10 cellular contexts compared by ENCODE assay signal in the genomic region with DNA sequence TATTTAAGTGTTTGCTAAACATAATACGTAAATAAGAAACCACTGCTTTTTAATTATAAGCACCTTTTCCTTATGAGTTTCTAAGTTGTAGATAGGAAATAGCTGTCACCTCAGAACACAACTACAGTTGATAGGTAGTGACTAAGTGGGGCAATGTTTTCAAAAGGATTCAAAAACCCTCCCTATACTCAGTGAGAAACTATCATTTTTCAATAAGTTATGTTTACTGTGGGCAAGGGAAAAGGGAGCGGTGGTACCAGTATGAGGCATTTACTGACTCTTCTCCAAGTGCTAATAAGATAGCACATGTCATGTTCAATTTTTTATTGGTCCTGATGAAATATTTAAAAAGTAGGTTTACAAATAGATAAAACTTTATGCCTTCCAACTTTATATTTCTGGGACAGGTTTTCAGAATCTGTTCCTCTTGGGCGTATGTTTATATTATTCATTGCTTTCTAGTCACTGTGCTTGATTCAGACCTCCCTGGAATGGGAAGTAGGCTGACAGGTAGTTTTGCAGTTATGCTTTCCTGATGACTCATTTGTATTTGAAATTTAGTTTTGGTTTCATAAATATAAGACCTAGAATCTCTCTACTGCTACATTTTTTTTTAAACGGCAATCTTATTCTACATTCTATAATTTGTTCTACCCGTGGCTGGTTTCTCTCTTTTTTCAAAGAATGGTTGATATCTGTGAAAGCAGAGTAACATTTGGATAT.
A peak's percentile ranks its signal among the peaks of the same experiment; 100 is the strongest.
DNase-seq lines count a peak whose midpoint lies in the region; ATAC-seq and TF ChIP-seq lines count a peak whose summit lies in the region.
"Had no signal": no experiment of that assay in that cellular context is flagged by ENCODE, and none has a peak within 500 bp of the region (broad histone marks: within the 10 kb centered on the region; RNA-seq: fewer than 3 reads in every experiment).

No MANE protein-coding gene starts in this region.

- no peaks in the 10 kb centered on the region for H4K20me1 ChIP-seq in OCI-LY7 (ENCODE audit: insufficient read depth, low read length)

- BruUV-seq in OCI-LY7 (replicated peaks; lab: Mats Ljungman, UMichigan) = no TSS peak

- ATAC-seq in GM19468 (IDR thresholded peaks at IDR 0.05; ENCODE audit: extremely low read depth, unreplicated experiment) (peak; percentile 94), HG03064 (IDR thresholded peaks at IDR 0.05; ENCODE audit: low read depth, unreplicated experiment) (peak; percentile 92)

- DNase-seq in GM13977 (ENCODE audit: low spot score) (peak; percentile 11), SW480 (ENCODE audit: low spot score) (peak; percentile 5), OCI-LY7 (ENCODE audit: low spot score) (no peak), GM03348 (ENCODE audit: low spot score) (no peak), C1 segment of cervical spinal cord (lab: John Stamatoyannopoulos, UW) (no peak), DMS53 treated with DMSO at 0.1 percent for 48 hours (lab: John Stamatoyannopoulos, UW; ENCODE audit: unreplicated experiment) (no peak)
- DNase-seq: DMS153, SHP77 had no signal

- H3K4me3 ChIP-seq in OCI-LY7 (ENCODE audit: low read depth, low read length, poor library complexity, severe bottlenecking) = no peak overlapping the region

- no peak overlapping the region for H3K27ac ChIP-seq in OCI-LY7 (ENCODE audit: low read depth, low read length, poor library complexity, severe bottlenecking)

- POLR2A ChIA-PET in OCI-LY7 (lab: Charles Lee) = no interaction called here

- H3K79me2 ChIP-seq in OCI-LY7 (ENCODE audit: insufficient read depth, low read depth, low read length) = no peaks in the 10 kb centered on the region

- CTCF ChIA-PET in OCI-LY7 (lab: Charles Lee; ENCODE audit: unreplicated experiment) = no interaction called here

- intact Hi-C loops in OCI-LY7 (cut with micrococcal nuclease; ENCODE audit: unreplicated experiment) = no loop called here

- H3K9me2 ChIP-seq in OCI-LY7 (ENCODE audit: insufficient read depth, low read length) = no peaks in the 10 kb centered on the region

- no peak overlapping the region for H2AFZ ChIP-seq in OCI-LY7 (ENCODE audit: low read length)

- H3K9me3 ChIP-seq in OCI-LY7 (ENCODE audit: low read length) = no peaks in the 10 kb centered on the region

- no peaks in the 10 kb centered on the region for H3K36me3 ChIP-seq in OCI-LY7 (ENCODE audit: insufficient read depth, low read length)

- no peaks in the 10 kb centered on the region for H3K4me1 ChIP-seq in OCI-LY7 (ENCODE audit: insufficient read depth, low read length, poor library complexity, severe bottlenecking)

- in situ Hi-C loops in GM13977 (cut with MboI; ENCODE audit: low pct_unique_long_range_greater_than_20kb, low sequenced_read_pairs, unreplicated experiment) = no loop called here

- TF ChIP-seq CTCF in GM13977 (IDR thresholded peaks at IDR 0.05; ENCODE audit: extremely low read depth, insufficient read depth, missing control alignments) (no peak), OCI-LY7 (conservative IDR thresholded peaks at IDR 0.05; ENCODE audit: low read length) (no peak)

- H3K4me2 ChIP-seq in OCI-LY7 (ENCODE audit: low read length) = no peak overlapping the region

Comparison
In these comparisons a context has a peak if more than half of its experiments do, and no peak if none do; other contexts are left out.
1. DNase-seq: peak in GM13977 (single experiment) and SW480 (single experiment); none in OCI-LY7 (single experiment), GM03348 (single experiment), C1 segment of cervical spinal cord (0 of 14) and DMS53 treated with DMSO at 0.1 percent for 48 hours (single experiment).